Comparison of ENCODE assay signal across 26 cellular contexts in the genomic region with DNA sequence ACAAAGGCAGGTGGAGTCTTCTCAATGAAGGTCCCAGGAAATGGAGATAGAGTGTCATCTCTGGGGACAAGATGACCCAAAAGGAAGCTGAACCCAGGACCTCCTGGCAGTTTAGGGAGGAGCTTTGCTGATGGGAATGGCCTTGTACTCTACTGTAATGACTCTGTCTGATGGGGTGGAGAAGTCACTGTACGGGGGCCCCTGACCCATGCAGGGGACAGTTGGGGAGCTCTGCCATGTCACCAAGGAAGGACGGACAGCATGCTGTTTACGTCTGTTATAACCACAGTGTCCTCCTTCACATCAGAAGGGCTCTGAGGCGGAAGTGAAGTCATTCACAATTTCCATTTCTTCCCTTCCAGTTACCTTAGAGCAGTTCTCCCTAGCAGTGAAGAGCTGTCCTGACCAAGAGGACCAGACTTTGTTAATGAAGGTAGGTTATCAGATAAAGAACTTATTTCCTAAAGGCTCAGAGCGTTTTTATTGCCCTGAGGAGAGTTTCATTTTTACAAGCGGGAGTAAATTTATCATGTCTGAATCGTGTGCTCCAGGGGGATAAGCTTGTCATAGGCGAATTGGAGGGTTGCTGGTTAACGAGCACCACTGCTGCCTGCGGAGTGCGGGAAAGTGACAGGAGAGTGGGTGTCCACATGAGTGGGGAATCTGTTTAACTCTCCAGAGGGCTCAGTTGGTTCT.
DNase-seq lines count a peak whose midpoint lies in the region; ATAC-seq and TF ChIP-seq lines count a peak whose summit lies in the region.
"Had no signal": no experiment of that assay in that cellular context is flagged by ENCODE, and none has a peak within 500 bp of the region (broad histone marks: within the 10 kb centered on the region; RNA-seq: fewer than 3 reads in every experiment).

No MANE protein-coding gene starts in this region.

- H3F3A ChIP-seq in smooth muscle cell (ENCODE audit: low read depth): no peaks in the 10 kb centered on the region

- 46 to 57% (median 54%) methylated on average over 11 of the region's 11 CpGs for WGBS in ovary, 3 donors
- WGBS in smooth muscle cell (ENCODE audit: low lambda C conversion rate): 63% methylated on average over 11 of the region's 11 CpGs

- peaks cover 0 to 4% (median 0%) of the 10 kb centered on the region in 11 experiments; a peak in 3 of 22 replicates for H3K27me3 ChIP-seq in BLaER1 treated with 17β-estradiol and CSF1 and Interleukin-3, amounts not matched to agents 10 nM and 100 nM
- H3K27me3 ChIP-seq in ovary (no peaks in the 10 kb centered on the region), smooth muscle cell (ENCODE audit: low read depth) (peaks cover 5% of the 10 kb centered on the region)
- H3K27me3 ChIP-seq: upper lobe of right lung had no signal

- DNase-seq in AG20443 (ENCODE audit: low spot score) (peak; percentile 6), left colon (no peak), NCI-H2171 treated with DMSO at 0.1 percent for 48 hours (lab: John Stamatoyannopoulos, UW) (no peak), ovary (no peak), smooth muscle cell (lab: John Stamatoyannopoulos, UW; ENCODE audit: unreplicated experiment) (no peak)
- DNase-seq: activated CD4-positive, alpha-beta T cell treated with anti-CD3 and anti-CD28 coated beads, Interleukin-2, amount 50 U/mL, for 4 hours; activated CD8-positive, alpha-beta memory T cell treated with anti-CD3 and anti-CD28 coated beads, Interleukin-2, amount 50 U/mL, for 48 hours; activated gamma-delta T cell; brain microvascular endothelial cell; CD4-positive, alpha-beta memory T cell; effector memory CD4-positive, alpha-beta T cell; foreskin melanocyte; IMR-90; midbrain; NCI-H1436; NCI-H524; substantia nigra; upper lobe of right lung; WERI-Rb-1 had no signal

- no peak overlapping the region; a peak in 1 of 22 replicates for H3K27ac ChIP-seq in BLaER1 treated with 17β-estradiol and CSF1 and Interleukin-3, amounts not matched to agents 10 nM and 100 nM
- no peak overlapping the region for H3K27ac ChIP-seq in ovary
- no peak overlapping the region for H3K27ac ChIP-seq in smooth muscle cell (ENCODE audit: low read depth)
- H3K27ac ChIP-seq: brain microvascular endothelial cell, prostate gland, RWPE1, upper lobe of right lung, WERI-Rb-1 had no signal

- intact Hi-C loops in left colon (cut with DNase I, micrococcal nuclease): no loop called here
- intact Hi-C loops in ovary (cut with DNase I): no loop called here

- peak overlapping the region; percentile 45 for H3K27ac Mint-ChIP-seq in activated T-helper 17 cell treated with anti-CD3 and anti-CD28 coated beads, Interleukin-2, amount 50 U/mL, for 72 hours
- H3K27ac Mint-ChIP-seq: CD4-positive, alpha-beta memory T cell had no signal

- H3K4me2 ChIP-seq in BLaER1 treated with 17β-estradiol and CSF1 and Interleukin-3, amounts not matched to agents 10 nM and 100 nM: peak overlapping the region in 9 of 11 experiments; percentile 6 to 73 (median 53); a peak in 15 of 22 replicates
- H3K4me2 ChIP-seq in smooth muscle cell: no peak overlapping the region

- H3K4me1 ChIP-seq in BLaER1 treated with 17β-estradiol and CSF1 and Interleukin-3, amounts not matched to agents 10 nM and 100 nM: peaks cover 0 to 66% (median 45%) of the 10 kb centered on the region in 10 experiments; a peak in 14 of 20 replicates
- H3K4me1 ChIP-seq in ovary (ENCODE audit: insufficient read depth) (no peaks in the 10 kb centered on the region), smooth muscle cell (ENCODE audit: low read depth) (peaks cover 2% of the 10 kb centered on the region)
- H3K4me1 ChIP-seq: prostate gland, upper lobe of right lung had no signal

- no peak for TF ChIP-seq EP300 in ovary (IDR thresholded peaks at IDR 0.05)

- no peak overlapping the region for H3K4me3 ChIP-seq in BLaER1 treated with 17β-estradiol and CSF1 and Interleukin-3, amounts not matched to agents 10 nM and 100 nM
- H3K4me3 ChIP-seq in ovary (no peak overlapping the region), smooth muscle cell (no peak overlapping the region)
- H3K4me3 ChIP-seq: prostate gland, upper lobe of right lung had no signal

- H3K27me3 Mint-ChIP-seq in activated T-helper 17 cell treated with anti-CD3 and anti-CD28 coated beads, Interleukin-2, amount 50 U/mL, for 72 hours: peaks cover 46% of the 10 kb centered on the region

- TF ChIP-seq CTCF in ovary (IDR thresholded peaks at IDR 0.05) (no peak), smooth muscle cell (IDR thresholded peaks at IDR 0.05; ENCODE audit: borderline replicate concordance, insufficient read depth, poor library complexity, severe bottlenecking) (no peak)

- H3K9me3 Mint-ChIP-seq in activated T-helper 17 cell treated with anti-CD3 and anti-CD28 coated beads, Interleukin-2, amount 50 U/mL, for 72 hours: no peaks in the 10 kb centered on the region

- H3K79me2 ChIP-seq in smooth muscle cell (ENCODE audit: low read depth): no peaks in the 10 kb centered on the region

- no peak overlapping the region for H2AFZ ChIP-seq in smooth muscle cell (ENCODE audit: low read depth)

- H3K36me3 Mint-ChIP-seq in activated T-helper 17 cell treated with anti-CD3 and anti-CD28 coated beads, Interleukin-2, amount 50 U/mL, for 72 hours (ENCODE audit: low read depth): no peaks in the 10 kb centered on the region
- H3K36me3 Mint-ChIP-seq: CD4-positive, alpha-beta memory T cell had no signal

- H3K36me3 ChIP-seq in BLaER1 treated with 17β-estradiol and CSF1 and Interleukin-3, amounts not matched to agents 10 nM and 100 nM: no peaks in the 10 kb centered on the region
- H3K36me3 ChIP-seq in ovary (no peaks in the 10 kb centered on the region), smooth muscle cell (ENCODE audit: low read depth) (no peaks in the 10 kb centered on the region)
- H3K36me3 ChIP-seq: brain microvascular endothelial cell, prostate gland, upper lobe of right lung, WERI-Rb-1 had no signal

- no peaks in the 10 kb centered on the region for H4K20me1 ChIP-seq in BLaER1 treated with 17β-estradiol and CSF1 and Interleukin-3, amounts not matched to agents 10 nM and 100 nM
- no peaks in the 10 kb centered on the region for H4K20me1 ChIP-seq in smooth muscle cell (ENCODE audit: low read depth)

- TF ChIP-seq POLR2A in ovary (IDR thresholded peaks at IDR 0.05): no peak

- H3K4me1 Mint-ChIP-seq in activated T-helper 17 cell treated with anti-CD3 and anti-CD28 coated beads, Interleukin-2, amount 50 U/mL, for 72 hours: peaks cover 12% of the 10 kb centered on the region

- ATAC-seq in activated T-helper 17 cell treated with anti-CD3 and anti-CD28 coated beads, Interleukin-2, amount 50 U/mL, for 72 hours (replicated peaks): no peak
- peak; percentile 53 for ATAC-seq in left colon
- ATAC-seq in GM18498 (IDR thresholded peaks at IDR 0.05; ENCODE audit: unreplicated experiment): no peak
- ATAC-seq: esophagus mucosa, left lobe of liver, upper lobe of right lung had no signal

- H3K9ac ChIP-seq in BLaER1 treated with 17β-estradiol and CSF1 and Interleukin-3, amounts not matched to agents 10 nM and 100 nM: no peak overlapping the region
- H3K9ac ChIP-seq in smooth muscle cell (ENCODE audit: low read depth): no peak overlapping the region

- H3K9me3 ChIP-seq in BLaER1 treated with 17β-estradiol and CSF1 and Interleukin-3, amounts not matched to agents 10 nM and 100 nM (replicated peaks in 1 of 11): peaks cover 8 to 23% (median 17%) of the 10 kb centered on the region in 11 experiments; a peak in 18 of 22 replicates
- H3K9me3 ChIP-seq in ovary (no peaks in the 10 kb centered on the region), smooth muscle cell (replicated peaks; ENCODE audit: low read depth) (no peaks in the 10 kb centered on the region)
- H3K9me3 ChIP-seq: prostate gland, upper lobe of right lung had no signal

- no peak overlapping the region for H3K4me3 Mint-ChIP-seq in activated T-helper 17 cell treated with anti-CD3 and anti-CD28 coated beads, Interleukin-2, amount 50 U/mL, for 72 hours
- H3K4me3 Mint-ChIP-seq: CD4-positive, alpha-beta memory T cell had no signal
